In the genomic region with DNA sequence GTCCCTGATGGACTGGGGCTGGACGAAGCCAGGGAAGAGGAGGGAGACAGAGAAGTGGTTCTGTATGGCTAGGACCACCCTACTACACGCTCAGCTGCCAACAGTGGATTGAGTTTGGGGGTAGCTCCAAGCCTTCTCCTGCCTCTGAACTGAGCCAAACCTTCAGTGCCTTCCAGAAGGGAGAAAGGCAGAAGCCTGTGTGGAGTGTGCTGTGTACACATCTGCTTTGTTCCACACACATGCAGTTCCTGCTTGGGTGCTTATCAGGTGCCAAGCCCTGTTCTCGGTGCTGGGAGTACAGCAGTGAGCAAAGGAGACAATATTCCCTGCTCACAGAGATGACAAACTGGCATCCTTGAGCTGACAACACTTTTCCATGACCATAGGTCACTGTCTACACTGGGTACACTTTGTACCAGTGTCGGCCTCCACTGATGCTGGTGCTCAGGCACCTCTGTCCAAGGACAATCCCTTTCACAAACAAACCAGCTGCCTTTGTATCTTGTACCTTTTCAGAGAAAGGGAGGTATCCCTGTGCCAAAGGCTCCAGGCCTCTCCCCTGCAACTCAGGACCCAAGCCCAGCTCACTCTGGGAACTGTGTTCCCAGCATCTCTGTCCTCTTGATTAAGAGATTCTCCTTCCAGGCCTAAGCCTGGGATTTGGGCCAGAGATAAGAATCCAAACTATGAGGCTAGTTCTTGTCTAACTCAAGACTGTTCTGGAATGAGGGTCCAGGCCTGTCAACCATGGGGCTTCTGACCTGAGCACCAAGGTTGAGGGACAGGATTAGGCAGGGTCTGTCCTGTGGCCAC, we compare ENCODE assay signal across 1 cellular context.
TF ChIP-seq lines count a peak whose summit lies in the region.

No MANE protein-coding gene starts in this region.

TF ChIP-seq in HEK293T, 16 proteins besides CTCF, POLR2A, EP300 and RAD21 (continued from another document):
- TF ChIP-seq SP1 (IDR thresholded peaks at IDR 0.05) = no peak
- TF ChIP-seq BHLHE40 (IDR thresholded peaks at IDR 0.05; ENCODE audit: borderline replicate concordance) = no peak
